Comparison of ENCODE assay signal across 8 cellular contexts in the genomic region with DNA sequence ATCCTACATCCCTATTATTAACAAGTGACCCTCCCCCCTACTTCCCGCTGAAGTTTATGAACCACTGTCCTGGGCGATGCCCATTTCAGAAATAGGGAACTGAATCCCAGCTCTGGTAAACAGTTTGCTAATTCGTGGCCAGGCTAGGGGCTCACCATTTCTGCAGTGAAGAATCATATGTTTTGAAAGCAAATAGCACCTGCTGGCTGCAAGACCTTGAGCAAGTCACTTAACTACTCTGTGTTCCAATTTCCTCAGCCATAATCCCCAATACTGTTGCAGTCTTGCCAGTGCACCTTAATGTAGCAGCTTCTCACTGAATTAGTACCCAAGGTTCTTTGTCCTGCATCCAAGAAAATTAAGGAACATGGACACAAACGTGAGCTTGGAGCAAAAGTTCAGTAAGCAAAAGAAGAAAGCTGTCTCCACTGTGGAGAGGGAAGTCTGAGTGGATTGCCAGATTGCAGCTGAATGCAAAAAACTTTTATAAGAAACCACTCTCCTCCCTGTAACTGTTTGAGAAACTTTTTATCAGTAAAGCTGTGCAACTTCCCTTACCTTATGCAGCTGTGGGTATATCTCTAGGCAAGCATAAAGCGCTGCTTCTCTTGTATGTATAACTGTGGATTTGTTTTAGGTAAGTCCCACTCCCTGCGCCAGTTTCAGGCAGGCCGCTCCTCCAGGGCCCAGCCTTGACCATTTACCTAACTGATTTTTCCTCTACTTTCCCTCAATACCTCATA. TPM values are rescaled to one million over a fixed set of nuclear protein-coding genes. Genes with fewer than 3 reads are reported as not detected.
DNase-seq lines count a peak whose midpoint lies in the region; ATAC-seq and TF ChIP-seq lines count a peak whose summit lies in the region.

No MANE protein-coding gene starts in this region.

- DNase-seq in Right ventricle myocardium superior, result no peak
- no peak for DNase-seq in stomach
- no peak for DNase-seq in NCI-H510A treated with DMSO at 0.1 percent for 48 hours (lab: John Stamatoyannopoulos, UW)
- DNase-seq in GM03348 (ENCODE audit: low spot score), result no peak
- no peak for DNase-seq in DMS 273 treated with DMSO at 0.1 percent for 48 hours (lab: John Stamatoyannopoulos, UW)

- peaks cover 10% of the 10 kb centered on the region; the same call in 1 of the 2 replicates for H3K79me2 ChIP-seq in OCI-LY3 (ENCODE audit: low read length)

- H3K4me1 ChIP-seq in OCI-LY3 (ENCODE audit: low read length), result peaks cover 70% of the 10 kb centered on the region
- peaks cover 0 to 59% (median 35%) of the 10 kb centered on the region in 4 donors for H3K4me1 ChIP-seq in stomach

- TF ChIP-seq EP300 in stomach (IDR thresholded peaks at IDR 0.05), result no peak

- H3K4me3 ChIP-seq in OCI-LY3 (ENCODE audit: low read length), result peak overlapping the region; percentile 90
- H3K4me3 ChIP-seq in stomach, result peak overlapping the region; percentile 42 to 53 (median 45)

- WGBS in stomach, 5 donors, result 42 to 56% (median 48%) methylated on average over 7 of the region's 7 CpGs

- H3K36me3 ChIP-seq in OCI-LY3 (replicated peaks; ENCODE audit: low read depth, low read length) (peaks cover 36% of the 10 kb centered on the region), stomach (peaks cover 0 to 25% (median 17%) of the 10 kb centered on the region in 4 donors)

- peak overlapping the region; percentile 100 for H3K27ac ChIP-seq in OCI-LY3 (ENCODE audit: low read length)
- peak overlapping the region; percentile 41 to 84 (median 81) for H3K27ac ChIP-seq in stomach

- H3K9me3 ChIP-seq in OCI-LY3 (ENCODE audit: insufficient read depth, low read length) (peaks cover 4% of the 10 kb centered on the region; the same call in 1 of the 2 replicates), stomach (peaks cover 2 to 8% (median 4%) of the 10 kb centered on the region in 4 donors)

- H2AFZ ChIP-seq in OCI-LY3 (ENCODE audit: low read depth, low read length), result no peak overlapping the region

- intact Hi-C loops in Right ventricle myocardium superior (cut with DNase I) (no loop called here), stomach (cut with DNase I; ENCODE audit: low total_unique reads) (no loop called here)

- TF ChIP-seq POLR2A in stomach (IDR thresholded peaks at IDR 0.05), result no peak

- H3K4me2 ChIP-seq in OCI-LY3 (ENCODE audit: low read length), result peak overlapping the region; percentile 99

- peak; percentile 59 for ATAC-seq in GM18511 (IDR thresholded peaks at IDR 0.05; ENCODE audit: unreplicated experiment)
- peak; percentile 35 for ATAC-seq in HG02610 (IDR thresholded peaks at IDR 0.05; ENCODE audit: unreplicated experiment)
- peak; percentile 71 for ATAC-seq in Right ventricle myocardium superior (ENCODE audit: poor library complexity)

- no peaks in the 10 kb centered on the region for H3K27me3 ChIP-seq in OCI-LY3 (ENCODE audit: low read depth, low read length)
- H3K27me3 ChIP-seq in stomach, result no peaks in the 10 kb centered on the region

- no peaks in the 10 kb centered on the region for H4K20me1 ChIP-seq in OCI-LY3 (ENCODE audit: insufficient read depth, low read length)

- TF ChIP-seq CTCF in OCI-LY3 (IDR thresholded peaks at IDR 0.05; ENCODE audit: low read depth, low read length) (peak; percentile 6; the same call in 1 of the 2 replicates), stomach (IDR thresholded peaks at IDR 0.05) (no peak)

- H3K9ac ChIP-seq in OCI-LY3 (ENCODE audit: low read length), result peak overlapping the region; percentile 97

RNA-seq across cellular contexts. Expression of a gene that starts 0.8 kb away (rescaled TPM):
- 4.6 TPM for total RNA-seq in Right ventricle myocardium superior
- 10 to 100 TPM; 11.6 to 48.1 (median 14.1) TPM for total RNA-seq in stomach
- 100 to 1,000 TPM in 1 of 3 donors, 10 to 100 TPM in 2; 20.0 to 114 (median 26.2) TPM for polyA plus RNA-seq in stomach

RNA-seq across cellular contexts. Expression of a gene that starts 30.7 kb away (rescaled TPM):
- total RNA-seq in Right ventricle myocardium superior, result 5.1 TPM
- 100 to 1,000 TPM in 1 of 5 donors, 10 to 100 TPM in 3, 1 to 10 TPM in 1; 7.1 to 208 (median 45.2) TPM for total RNA-seq in stomach
- polyA plus RNA-seq in stomach, result 1 to 10 TPM; 5.7 to 7.1 (median 6.9) TPM
